ENCODE assay signal across 8 cellular contexts in genomic region chr12:113958108-113958507, GRCh38.
"Had no signal": no experiment of that assay in that cellular context is flagged by ENCODE, and none has a peak within 500 bp of the region (broad histone marks: within the 10 kb centered on the region; RNA-seq: fewer than 3 reads in every experiment).

No MANE protein-coding gene starts in this region.

- H3K4me3 Mint-ChIP-seq: HFFc6 had no signal

- H3K9me3 ChIP-seq: HAP-1 had no signal

- DNase-seq: GM23248, GOT3, H7, HFFc6, IMR-90 had no signal

- ATAC-seq: HCT116, K562 had no signal

- H3K9me3 Mint-ChIP-seq: HFFc6 had no signal

- H3K27ac Mint-ChIP-seq: HFFc6 had no signal
